Comparison of ENCODE assay signal across 8 cellular contexts in the genomic region with DNA sequence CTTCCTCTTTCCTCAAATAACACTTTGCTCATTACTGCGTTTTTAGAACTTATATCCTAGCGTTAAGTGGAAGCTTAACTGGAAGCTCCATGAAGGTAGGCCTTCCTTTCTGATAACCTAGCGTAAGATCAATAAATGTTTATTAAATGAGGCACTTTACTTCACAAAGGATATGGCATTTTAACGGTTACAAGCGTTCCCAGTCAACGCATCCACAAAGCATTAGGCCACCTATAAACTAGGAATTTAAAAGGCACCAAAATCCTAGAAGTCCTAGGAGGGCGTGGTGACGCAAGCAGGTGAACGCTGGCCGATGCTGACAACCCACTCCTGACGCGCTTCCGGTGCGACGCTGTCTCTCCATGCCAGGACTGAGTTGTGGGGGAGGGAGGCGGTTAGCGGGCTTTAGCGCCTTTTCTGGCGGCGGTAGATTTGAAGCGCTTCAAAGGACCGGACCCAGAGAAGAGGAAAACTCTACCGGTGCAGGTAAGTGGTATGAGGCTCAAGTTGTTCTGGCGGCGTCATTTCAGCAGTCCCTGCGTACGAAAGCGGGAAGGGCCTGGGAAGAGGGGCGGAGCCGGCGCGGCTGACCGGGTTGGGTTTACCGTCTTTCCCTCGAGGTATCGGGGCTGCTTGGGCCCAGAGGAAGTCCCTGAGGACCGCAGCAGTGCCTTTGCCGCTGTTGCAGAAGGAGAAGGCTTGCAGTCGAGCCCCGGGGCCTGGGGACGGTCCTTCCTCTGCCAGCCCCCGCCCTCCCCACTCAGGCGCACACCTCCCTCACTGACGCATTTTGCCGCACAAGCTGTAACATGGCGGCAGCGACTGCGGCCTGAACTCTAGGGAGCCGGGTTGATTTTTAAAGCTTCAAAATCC. TPM values are rescaled to one million over a fixed set of nuclear protein-coding genes. Genes with fewer than 3 reads are reported as not detected.
DNase-seq lines count a peak whose midpoint lies in the region; ATAC-seq and TF ChIP-seq lines count a peak whose summit lies in the region.

Gene PPIG (plus strand): TSS at position 347 of the 873 bp plus-strand sequence. CDS start 19,691 bp downstream, outside the sequence.

- H3K4me1 Mint-ChIP-seq in nephron progenitor cell, result peaks cover 17% of the 10 kb centered on the region
- peaks cover 33% of the 10 kb centered on the region for H3K4me1 Mint-ChIP-seq in stimulated activated naive CD8-positive, alpha-beta T cell treated with anti-CD3 and anti-CD28 coated beads, Interleukin-15, amount 100 ng/mL, for 72 hours

- TF ChIP-seq CTCF in DOHH2 (IDR thresholded peaks at IDR 0.05; ENCODE audit: low read depth, low read length, poor library complexity, severe bottlenecking) (no peak), nephron progenitor cell (IDR thresholded peaks at IDR 0.05) (no peak)

- H3K4me3 ChIP-seq in DOHH2 (ENCODE audit: low read length), result peak within 1 kb of the TSS; percentile 94
- peak within 1 kb of the TSS; percentile 99 for H3K4me3 ChIP-seq in GM23248

- H2AFZ ChIP-seq in GM23248, result peak within 1 kb of the TSS; percentile 93

- H3K9me3 Mint-ChIP-seq in nephron progenitor cell, result peaks cover 33% of the 10 kb centered on the region
- H3K9me3 Mint-ChIP-seq in stimulated activated naive CD8-positive, alpha-beta T cell treated with anti-CD3 and anti-CD28 coated beads, Interleukin-15, amount 100 ng/mL, for 72 hours, result peaks cover 4 to 7% of the 10 kb centered on the region in 2 donors

- H3K4me3 Mint-ChIP-seq in nephron progenitor cell, result peak within 1 kb of the TSS; percentile 99
- H3K4me3 Mint-ChIP-seq in stimulated activated naive CD8-positive, alpha-beta T cell treated with anti-CD3 and anti-CD28 coated beads, Interleukin-15, amount 100 ng/mL, for 72 hours, result peak within 1 kb of the TSS; percentile 98

- peak within 1 kb of the TSS; percentile 99 for H3K9ac ChIP-seq in GM23248

- in situ Hi-C loops in GM23248 (cut with MboI), result no loop called here

- WGBS in GM23248 (ENCODE audit: low coverage in 1 of 2, low lambda C conversion rate in 2 of 2, missing lambda C conversion rate in 2 of 2), 2 experiments, result 6 to 7% methylated on average over 39 to 49 of the region's 49 CpGs

- H3K27ac ChIP-seq in DOHH2 (ENCODE audit: low read depth, low read length) (peak within 1 kb of the TSS; percentile 83), GM23248 (peak within 1 kb of the TSS; percentile 97)

- DNase-seq in GM23248, result peak; percentile 97
- DNase-seq in Kasumi-1 (lab: John Stamatoyannopoulos, UW), result peak; percentile 97 to 99
- DNase-seq in activated effector memory CD4-positive, alpha-beta T cell treated with Interleukin-2 at 50 U/mL for 16 hours, result peak; percentile 78
- peak; percentile 75 for DNase-seq in fibroblast of the conjunctiva (ENCODE audit: low read depth)
- peak; percentile 73 for DNase-seq in nephron progenitor cell
- DNase-seq in stimulated activated naive CD8-positive, alpha-beta T cell treated with anti-CD3 and anti-CD28 coated beads, Interleukin-15, amount 100 ng/mL, for 72 hours, result peak; percentile 80 to 89

- H3K9me3 ChIP-seq in DOHH2 (ENCODE audit: control insufficient read depth, insufficient read depth, low read length), result peaks cover 3% of the 10 kb centered on the region; the same call in 1 of the 2 replicates
- H3K9me3 ChIP-seq in GM23248 (ENCODE audit: low read depth), result no peaks in the 10 kb centered on the region

- ATAC-seq in stimulated activated naive CD8-positive, alpha-beta T cell treated with anti-CD3 and anti-CD28 coated beads, Interleukin-15, amount 100 ng/mL, for 72 hours, result peak; percentile 96

- peaks cover 24% of the 10 kb centered on the region for H3K36me3 ChIP-seq in DOHH2 (ENCODE audit: control insufficient read depth, low read length)
- no peaks in the 10 kb centered on the region; the same call in 1 of the 2 replicates for H3K36me3 ChIP-seq in GM23248 (ENCODE audit: low read depth)

- H3F3A ChIP-seq in DOHH2 (ENCODE audit: control insufficient read depth, insufficient read depth) (no peaks in the 10 kb centered on the region), GM23248 (ENCODE audit: insufficient read depth) (peaks cover 8% of the 10 kb centered on the region; the same call in 1 of the 2 replicates)

- H3K9me2 ChIP-seq in DOHH2 (replicated peaks; ENCODE audit: control insufficient read depth, low read length) (no peaks in the 10 kb centered on the region), GM23248 (ENCODE audit: insufficient read depth) (no peaks in the 10 kb centered on the region)

- H3K27me3 ChIP-seq in DOHH2 (ENCODE audit: control insufficient read depth, low read length) (peaks cover 4% of the 10 kb centered on the region; the same call in 1 of the 2 replicates), GM23248 (replicated peaks; ENCODE audit: insufficient read depth) (no peaks in the 10 kb centered on the region)

- H3K27me3 Mint-ChIP-seq in nephron progenitor cell (ENCODE audit: low read depth, poor library complexity), result peaks cover 13% of the 10 kb centered on the region
- H3K27me3 Mint-ChIP-seq in stimulated activated naive CD8-positive, alpha-beta T cell treated with anti-CD3 and anti-CD28 coated beads, Interleukin-15, amount 100 ng/mL, for 72 hours, result peaks cover under 1% of the 10 kb centered on the region

- peak; percentile 80 for TF ChIP-seq POLR2A in Raji (IDR thresholded peaks at IDR 0.05; ENCODE audit: insufficient read depth, low read depth, low read length)

- H3K4me1 ChIP-seq in DOHH2 (ENCODE audit: control insufficient read depth, low read length) (peaks cover 21% of the 10 kb centered on the region), GM23248 (ENCODE audit: insufficient read depth) (peaks cover 12% of the 10 kb centered on the region)

- peaks cover 54% of the 10 kb centered on the region for H3K79me2 ChIP-seq in DOHH2 (ENCODE audit: control insufficient read depth, low read length)
- H3K79me2 ChIP-seq in GM23248 (ENCODE audit: insufficient read depth), result peaks cover 48% of the 10 kb centered on the region

- peaks cover 30% of the 10 kb centered on the region for H3K36me3 Mint-ChIP-seq in nephron progenitor cell (ENCODE audit: low read depth)

- peak within 1 kb of the TSS; percentile 100 for H3K27ac Mint-ChIP-seq in nephron progenitor cell
- peak within 1 kb of the TSS; percentile 99 to 100 for H3K27ac Mint-ChIP-seq in stimulated activated naive CD8-positive, alpha-beta T cell treated with anti-CD3 and anti-CD28 coated beads, Interleukin-15, amount 100 ng/mL, for 72 hours

- H4K20me1 ChIP-seq in DOHH2 (ENCODE audit: control insufficient read depth, insufficient read depth, low read depth, low read length), result peaks cover 12% of the 10 kb centered on the region
- no peaks in the 10 kb centered on the region for H4K20me1 ChIP-seq in GM23248 (ENCODE audit: insufficient read depth)

- H3K4me2 ChIP-seq in DOHH2 (ENCODE audit: low read length), result peak within 1 kb of the TSS; percentile 82
- H3K4me2 ChIP-seq in GM23248 (ENCODE audit: unreplicated experiment), result peak within 1 kb of the TSS; percentile 99

RNA-seq across cellular contexts. Expression of gene PPIG, which starts in this region (rescaled TPM):
- total RNA-seq in GM23248 (2014; rRNA removed; shearing (Covaris generic)), result 23.0 and 28.2 TPM in 2 replicates
- 51.3 and 60.5 TPM in 2 replicates for polyA plus RNA-seq in GM23248 (2016; fragmentation: Nextera tagmentation; extraction: Ambion mirVana)

Comparison
In these comparisons a context has a peak if more than half of its experiments do, and no peak if none do; other contexts are left out.
1. Peak in every context shown above with its lines: DNase-seq, ATAC-seq, H3K4me3 ChIP-seq and H3K27ac ChIP-seq.